In the genomic region with DNA sequence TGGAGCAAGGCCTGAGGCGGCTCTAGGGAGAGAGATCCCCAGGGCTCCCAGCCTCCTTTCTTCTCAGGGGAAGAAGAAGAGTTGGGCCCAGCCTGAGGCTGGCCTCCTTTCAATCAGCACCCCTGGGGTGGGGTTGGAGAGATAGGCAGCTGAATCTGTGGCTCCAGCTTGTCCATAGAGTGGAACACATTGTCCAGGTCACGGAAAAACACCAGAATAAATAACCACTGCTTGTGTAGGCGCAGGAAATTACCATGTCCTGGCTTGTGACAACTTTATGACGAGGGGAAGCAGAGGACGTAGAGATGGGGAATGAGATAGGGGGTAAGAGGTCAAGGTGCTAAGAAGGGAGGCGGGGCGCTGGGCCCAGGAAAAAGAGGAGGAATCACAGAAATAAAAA, we compare ENCODE assay signal across 27 cellular contexts.
"Had no signal": no experiment of that assay in that cellular context is flagged by ENCODE, and none has a peak within 500 bp of the region (broad histone marks: within the 10 kb centered on the region; RNA-seq: fewer than 3 reads in every experiment).

No MANE protein-coding gene starts in this region.

- H3K36me3 Mint-ChIP-seq: stimulated activated naive B cell treated with anti-CD40 and anti-IgM and Interleukin-4, amounts not matched to agents 10 μg/mL and 1 μg/mL and 100 μg/mL, for 72 hours; T-cell had no signal

- ATAC-seq: left lung; pancreas; psoas muscle; stimulated activated naive B cell treated with anti-CD40 and anti-IgM and Interleukin-4, amounts not matched to agents 10 μg/mL and 1 μg/mL and 100 μg/mL, for 72 hours; T-cell had no signal

- H3K27ac ChIP-seq: breast epithelium, epithelial cell of prostate, esophagus squamous epithelium, left lung, neutrophil, pancreas, psoas muscle, sigmoid colon, tibial nerve, vagina had no signal

- H3K36me3 ChIP-seq: breast epithelium, esophagus squamous epithelium, left lung, neutrophil, pancreas, sigmoid colon, tibial nerve, vagina had no signal

- H3K27me3 Mint-ChIP-seq: activated CD4-positive, alpha-beta T cell treated with anti-CD3 and anti-CD28 coated beads for 36 hours; central memory CD8-positive, alpha-beta T cell; T-cell had no signal

- H3K4me3 Mint-ChIP-seq: activated CD4-positive, alpha-beta T cell treated with anti-CD3 and anti-CD28 coated beads for 36 hours; central memory CD8-positive, alpha-beta T cell; nephron; stimulated activated naive B cell treated with anti-CD40 and anti-IgM and Interleukin-4, amounts not matched to agents 10 μg/mL and 1 μg/mL and 100 μg/mL, for 72 hours; T-cell had no signal

- H3K4me3 ChIP-seq: breast epithelium, esophagus squamous epithelium, left lung, pancreas, psoas muscle, sigmoid colon, tibial nerve, vagina had no signal

- H3K9me3 ChIP-seq: breast epithelium, esophagus squamous epithelium, left lung, neutrophil, pancreas, psoas muscle, sigmoid colon, tibial nerve, vagina had no signal

- FAIRE-seq: endometrium, frontal cortex, pancreas, small intestine had no signal

- H3K27me3 ChIP-seq: esophagus squamous epithelium, left lung, neutrophil, sigmoid colon, vagina had no signal

- H3K27ac Mint-ChIP-seq: activated CD4-positive, alpha-beta T cell treated with anti-CD3 and anti-CD28 coated beads for 36 hours; nephron; stimulated activated naive B cell treated with anti-CD40 and anti-IgM and Interleukin-4, amounts not matched to agents 10 μg/mL and 1 μg/mL and 100 μg/mL, for 72 hours; T-cell had no signal

- H3K9me3 Mint-ChIP-seq: central memory CD8-positive, alpha-beta T cell; T-cell had no signal

- H3K4me1 ChIP-seq: breast epithelium, esophagus squamous epithelium, left lung, pancreas, psoas muscle, sigmoid colon, tibial nerve, vagina had no signal

- DNase-seq: activated CD4-positive, alpha-beta T cell treated with anti-CD3 and anti-CD28 coated beads, Interleukin-2, amount 50 U/mL, for 48 hours; activated CD4-positive, CD25-positive, alpha-beta regulatory T cell; activated gamma-delta T cell treated with Interleukin-2 at 50 U/mL for 16 hours; activated naive CD4-positive, alpha-beta T cell treated with anti-CD3 and anti-CD28 coated beads, Interleukin-2, amount 50 U/mL, for 16 hours; amniotic stem cell; dermis blood vessel endothelial cell; effector CD8-positive, alpha-beta T cell; esophagus squamous epithelium; kidney glomerular epithelial cell; left lung; pancreas; psoas muscle; sigmoid colon; small intestine; stimulated activated CD4-positive, alpha-beta T cell treated with anti-CD3 and anti-CD28 coated beads, Interleukin-2, amount 100 ng/mL, for 24 hours; stimulated activated naive B cell treated with anti-CD40 and anti-IgM and Interleukin-4, amounts not matched to agents 10 μg/mL and 1 μg/mL and 100 μg/mL, for 72 hours; T-cell had no signal

- H3K4me1 Mint-ChIP-seq: central memory CD8-positive, alpha-beta T cell; T-cell had no signal
